14 cellular contexts compared by ENCODE assay signal in the genomic region with DNA sequence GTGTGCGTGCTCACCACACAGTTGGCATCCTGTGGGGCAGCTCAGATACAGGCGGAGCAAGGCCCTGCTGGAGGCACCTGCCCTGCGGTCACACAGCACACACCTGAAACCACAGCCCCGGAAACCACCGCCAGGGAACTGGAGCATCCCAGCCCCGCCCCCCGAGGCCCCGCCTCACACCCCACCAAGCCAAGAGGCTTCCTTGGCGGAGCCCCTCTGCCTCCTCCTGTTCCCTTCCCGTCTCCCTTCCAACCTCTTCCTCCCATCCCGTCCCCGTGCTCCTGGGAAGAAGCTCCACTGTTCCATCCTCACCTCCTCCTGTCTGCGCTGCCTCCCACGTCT.
DNase-seq lines count a peak whose midpoint lies in the region; ATAC-seq and TF ChIP-seq lines count a peak whose summit lies in the region.
"Had no signal": no experiment of that assay in that cellular context is flagged by ENCODE, and none has a peak within 500 bp of the region (broad histone marks: within the 10 kb centered on the region; RNA-seq: fewer than 3 reads in every experiment).

No MANE protein-coding gene starts in this region.

- H3K4me3 ChIP-seq in esophagus muscularis mucosa (no peak overlapping the region), thymus (ENCODE audit: low read length) (no peak overlapping the region)
- H3K4me3 ChIP-seq: K562 had no signal

- H3K27me3 ChIP-seq in esophagus muscularis mucosa (no peaks in the 10 kb centered on the region), thymus (ENCODE audit: control insufficient read depth, insufficient read depth) (no peaks in the 10 kb centered on the region)

- H3K4me3 Mint-ChIP-seq in stimulated activated naive CD8-positive, alpha-beta T cell treated with anti-CD3 and anti-CD28 coated beads, Interleukin-15, amount 100 ng/mL, for 72 hours, result no peak overlapping the region
- no peak overlapping the region for H3K4me3 Mint-ChIP-seq in T-cell
- H3K4me3 Mint-ChIP-seq: natural killer cell; T-helper 1 cell treated with Interleukin-12 subunit alpha and Interleukin-12 subunit beta and Interleukin-4 antibody, amounts not matched to agents 30 μg/mL and 1 μg/mL, for 36 hours had no signal

- no peak for TF ChIP-seq EP300 in esophagus muscularis mucosa (IDR thresholded peaks at IDR 0.05)

- H3K4me1 ChIP-seq in esophagus muscularis mucosa (peaks cover 5 to 72% (median 61%) of the 10 kb centered on the region in 4 donors), thymus (ENCODE audit: control insufficient read depth, insufficient read depth, low read length) (peaks cover 34% of the 10 kb centered on the region)

- TF ChIP-seq POLR2A in esophagus muscularis mucosa (IDR thresholded peaks at IDR 0.05; ENCODE audit: low read depth), result no peak

- H3K9me3 ChIP-seq in esophagus muscularis mucosa (no peaks in the 10 kb centered on the region), thymus (ENCODE audit: control insufficient read depth) (no peaks in the 10 kb centered on the region)

- POLR2A ChIA-PET in T-cell (lab: Charles Lee), result no interaction called here

- H3K27ac Mint-ChIP-seq in stimulated activated naive CD8-positive, alpha-beta T cell treated with anti-CD3 and anti-CD28 coated beads, Interleukin-15, amount 100 ng/mL, for 72 hours, result no peak overlapping the region
- H3K27ac Mint-ChIP-seq in T-cell, result no peak overlapping the region
- H3K27ac Mint-ChIP-seq: natural killer cell; T-helper 1 cell treated with Interleukin-12 subunit alpha and Interleukin-12 subunit beta and Interleukin-4 antibody, amounts not matched to agents 30 μg/mL and 1 μg/mL, for 36 hours had no signal

- H3K4me1 Mint-ChIP-seq in stimulated activated naive CD8-positive, alpha-beta T cell treated with anti-CD3 and anti-CD28 coated beads, Interleukin-15, amount 100 ng/mL, for 72 hours, result no peaks in the 10 kb centered on the region
- peaks cover 0 to 3% (median 0%) of the 10 kb centered on the region in 3 donors for H3K4me1 Mint-ChIP-seq in T-cell
- H3K4me1 Mint-ChIP-seq: natural killer cell had no signal

- DNase-seq in stimulated activated naive CD8-positive, alpha-beta T cell treated with anti-CD3 and anti-CD28 coated beads, Interleukin-15, amount 100 ng/mL, for 72 hours, result peak in 1 of 2 donors; percentile 25
- DNase-seq in stimulated activated naive CD8-positive, alpha-beta T cell treated with anti-CD3 and anti-CD28 coated beads, Interleukin-15, Interleukin-2, amounts not matched to agents 100 U/mL and 50 U/mL, for 24 hours, result no peak
- DNase-seq in T-cell (peak in 23 of 34 experiments; percentile 9 to 71 (median 25)), esophagus muscularis mucosa (ENCODE audit: extremely low spot score) (no peak), COR-L47 (lab: John Stamatoyannopoulos, UW) (no peak)
- DNase-seq: activated CD4-positive, CD25-positive, alpha-beta regulatory T cell; foreskin fibroblast; natural killer cell; NCI-H1092 treated with DMSO at 0.1 percent for 48 hours had no signal

- no peaks in the 10 kb centered on the region for H3K36me3 Mint-ChIP-seq in T-cell
- H3K36me3 Mint-ChIP-seq: natural killer cell had no signal

- H3K36me3 ChIP-seq in esophagus muscularis mucosa (peaks cover 0 to 11% (median 1%) of the 10 kb centered on the region in 4 donors), thymus (ENCODE audit: control insufficient read depth, insufficient read depth) (no peaks in the 10 kb centered on the region)

- TF ChIP-seq CTCF in esophagus muscularis mucosa (IDR thresholded peaks at IDR 0.05), result no peak

- H3K9me3 Mint-ChIP-seq in stimulated activated naive CD8-positive, alpha-beta T cell treated with anti-CD3 and anti-CD28 coated beads, Interleukin-15, amount 100 ng/mL, for 72 hours, result no peaks in the 10 kb centered on the region
- H3K9me3 Mint-ChIP-seq in T-cell, result no peaks in the 10 kb centered on the region
- H3K9me3 Mint-ChIP-seq: natural killer cell; T-helper 1 cell treated with Interleukin-12 subunit alpha and Interleukin-12 subunit beta and Interleukin-4 antibody, amounts not matched to agents 30 μg/mL and 1 μg/mL, for 36 hours had no signal

- peak overlapping the region; percentile 46 to 83 (median 60) for H3K27ac ChIP-seq in esophagus muscularis mucosa (replicated peaks in 1 of 4)
- H3K27ac ChIP-seq in thymus (ENCODE audit: low read depth), result peak overlapping the region; percentile 71

- intact Hi-C loops in esophagus muscularis mucosa (cut with DNase I), result no loop called here

- H3K27me3 Mint-ChIP-seq in stimulated activated naive CD8-positive, alpha-beta T cell treated with anti-CD3 and anti-CD28 coated beads, Interleukin-15, amount 100 ng/mL, for 72 hours, result no peaks in the 10 kb centered on the region
- H3K27me3 Mint-ChIP-seq in T-cell, result peaks cover 0 to 3% of the 10 kb centered on the region in 2 donors

- 68% methylated on average over 14 of the region's 14 CpGs for WGBS in esophagus muscularis mucosa
- WGBS in thymus, result 27% methylated on average over 14 of the region's 14 CpGs

- CTCF ChIA-PET in T-cell (lab: Charles Lee), result no interaction called here

- ATAC-seq in stimulated activated naive CD8-positive, alpha-beta T cell treated with anti-CD3 and anti-CD28 coated beads, Interleukin-15, amount 100 ng/mL, for 72 hours, result peak; percentile 37
- no peak for ATAC-seq in stimulated activated naive CD8-positive, alpha-beta T cell treated with anti-CD3 and anti-CD28 coated beads, Interleukin-15, Interleukin-2, amounts not matched to agents 100 U/mL and 50 U/mL, for 24 hours
- ATAC-seq in T-cell (replicated peaks in 1 of 4) (peak in 3 of 4 experiments; percentile 47 to 84 (median 60)), HG02885 (IDR thresholded peaks at IDR 0.05; ENCODE audit: poor library complexity, unreplicated experiment) (no peak), HG03095 (IDR thresholded peaks at IDR 0.05; ENCODE audit: unreplicated experiment) (no peak)
- ATAC-seq: K562 had no signal

Comparison
In these comparisons a context has a peak if more than half of its experiments do, and no peak if none do; other contexts are left out.
1. ATAC-seq: peak in stimulated activated naive CD8-positive, alpha-beta T cell treated with anti-CD3 and anti-CD28 coated beads, Interleukin-15, amount 100 ng/mL, for 72 hours (single experiment) and T-cell (3 of 4); none in stimulated activated naive CD8-positive, alpha-beta T cell treated with anti-CD3 and anti-CD28 coated beads, Interleukin-15, Interleukin-2, amounts not matched to agents 100 U/mL and 50 U/mL, for 24 hours (single experiment), HG02885 (single experiment) and HG03095 (single experiment).
2. DNase-seq: peak in T-cell (23 of 34); none in stimulated activated naive CD8-positive, alpha-beta T cell treated with anti-CD3 and anti-CD28 coated beads, Interleukin-15, Interleukin-2, amounts not matched to agents 100 U/mL and 50 U/mL, for 24 hours (single experiment), esophagus muscularis mucosa (single experiment) and COR-L47 (single experiment).